18 cellular contexts compared by ENCODE assay signal in genomic region chr15:64949383-64950141, GRCh38. TPM values are rescaled to one million over a fixed set of nuclear protein-coding genes. Genes with fewer than 3 reads are reported as not detected.
DNase-seq lines count a peak whose midpoint lies in the region; ATAC-seq and TF ChIP-seq lines count a peak whose summit lies in the region.
"Had no signal": no experiment of that assay in that cellular context is flagged by ENCODE, and none has a peak within 500 bp of the region (broad histone marks: within the 10 kb centered on the region; RNA-seq: fewer than 3 reads in every experiment).

No MANE protein-coding gene starts in this region.

- no peak overlapping the region for H3K27ac ChIP-seq in left lung
- H3K27ac ChIP-seq: transverse colon had no signal

- peak; percentile 65 for DNase-seq in ELF-1 (ENCODE audit: low read depth, low spot score)
- DNase-seq in left lung, result no peak
- DNase-seq in stimulated activated effector memory CD8-positive, alpha-beta T cell treated with anti-CD3 and anti-CD28 coated beads, Interleukin-12 subunit alpha, Interleukin-12 subunit beta, amount 100 ng/mL, for 72 hours (ENCODE audit: low spot score in 2 of 2), result peak in 1 of 2 donors; percentile 43
- no peak for DNase-seq in stimulated activated CD8-positive, alpha-beta memory T cell treated with anti-CD3 and anti-CD28 coated beads, Interleukin-4, amount 100 ng/mL, for 48 hours
- DNase-seq in NCI-H1930 (lab: John Stamatoyannopoulos, UW), result no peak
- DNase-seq in NCI-H226, result no peak
- DNase-seq: activated CD4-positive, alpha-beta T cell treated with anti-CD3 and anti-CD28 coated beads, Interleukin-2, amount 10 ng/mL, durations not matched to agents 7 days and 5 days; activated CD8-positive, alpha-beta memory T cell treated with anti-CD3 and anti-CD28 coated beads, Interleukin-2, amount 50 U/mL, for 48 hours; activated naive CD4-positive, alpha-beta T cell treated with Interleukin-2 at 50 U/mL for 16 hours; AML-193; anterior cingulate cortex; GOT3; NCI-H446 treated with DMSO at 0.1 percent for 48 hours; nucleus accumbens; retina; transverse colon had no signal

- intact Hi-C loops in left lung (cut with DNase I), result no loop called here

- H3K27ac Mint-ChIP-seq in IgD-negative memory B cell, result peak overlapping the region; percentile 30 to 95 (median 41)
- peak overlapping the region; percentile 50 for H3K27ac Mint-ChIP-seq in stimulated activated effector memory CD8-positive, alpha-beta T cell treated with anti-CD3 and anti-CD28 coated beads, Interleukin-12 subunit alpha, Interleukin-12 subunit beta, amount 100 ng/mL, for 72 hours
- H3K27ac Mint-ChIP-seq: activated CD4-positive, alpha-beta T cell treated with anti-CD3 and anti-CD28 coated beads, Interleukin-2, amount 10 ng/mL, durations not matched to agents 7 days and 5 days had no signal

- H3K9me3 ChIP-seq in left lung, result peaks cover 0 to 5% of the 10 kb centered on the region in 2 donors
- H3K9me3 ChIP-seq: transverse colon had no signal

- no peaks in the 10 kb centered on the region for H3K4me1 ChIP-seq in left lung
- H3K4me1 ChIP-seq: transverse colon had no signal

- no peaks in the 10 kb centered on the region for H3K36me3 Mint-ChIP-seq in IgD-negative memory B cell
- H3K36me3 Mint-ChIP-seq in stimulated activated effector memory CD8-positive, alpha-beta T cell treated with anti-CD3 and anti-CD28 coated beads, Interleukin-12 subunit alpha, Interleukin-12 subunit beta, amount 100 ng/mL, for 72 hours, result peaks cover 18% of the 10 kb centered on the region

- no peak overlapping the region for H3K4me3 Mint-ChIP-seq in IgD-negative memory B cell
- H3K4me3 Mint-ChIP-seq in stimulated activated effector memory CD8-positive, alpha-beta T cell treated with anti-CD3 and anti-CD28 coated beads, Interleukin-12 subunit alpha, Interleukin-12 subunit beta, amount 100 ng/mL, for 72 hours, result no peak overlapping the region
- H3K4me3 Mint-ChIP-seq: activated CD4-positive, alpha-beta T cell treated with anti-CD3 and anti-CD28 coated beads, Interleukin-2, amount 10 ng/mL, durations not matched to agents 7 days and 5 days had no signal

- TF ChIP-seq CTCF in left lung (IDR thresholded peaks at IDR 0.05), result no peak

- H3K4me3 ChIP-seq in left lung, result no peak overlapping the region
- H3K4me3 ChIP-seq: transverse colon had no signal

- peaks cover 0 to 8% of the 10 kb centered on the region in 2 donors for H3K36me3 ChIP-seq in left lung
- H3K36me3 ChIP-seq: transverse colon had no signal

- H3K4me1 Mint-ChIP-seq in IgD-negative memory B cell, result peaks cover 11 to 26% (median 19%) of the 10 kb centered on the region in 3 donors
- H3K4me1 Mint-ChIP-seq in stimulated activated effector memory CD8-positive, alpha-beta T cell treated with anti-CD3 and anti-CD28 coated beads, Interleukin-12 subunit alpha, Interleukin-12 subunit beta, amount 100 ng/mL, for 72 hours, result peaks cover 34% of the 10 kb centered on the region

- no peaks in the 10 kb centered on the region for H3K27me3 Mint-ChIP-seq in IgD-negative memory B cell
- H3K27me3 Mint-ChIP-seq: activated CD4-positive, alpha-beta T cell treated with anti-CD3 and anti-CD28 coated beads, Interleukin-2, amount 10 ng/mL, durations not matched to agents 7 days and 5 days had no signal

- no peaks in the 10 kb centered on the region for H3K27me3 ChIP-seq in left lung
- H3K27me3 ChIP-seq: transverse colon had no signal

- ATAC-seq in left lung, result peak; percentile 40
- peak; percentile 34 for ATAC-seq in stimulated activated effector memory CD8-positive, alpha-beta T cell treated with anti-CD3 and anti-CD28 coated beads, Interleukin-12 subunit alpha, Interleukin-12 subunit beta, amount 100 ng/mL, for 72 hours
- no peak for ATAC-seq in GM21515 (IDR thresholded peaks at IDR 0.05; ENCODE audit: unreplicated experiment)

- peaks cover 0 to 1% (median 0%) of the 10 kb centered on the region in 3 donors for H3K9me3 Mint-ChIP-seq in IgD-negative memory B cell
- H3K9me3 Mint-ChIP-seq in stimulated activated effector memory CD8-positive, alpha-beta T cell treated with anti-CD3 and anti-CD28 coated beads, Interleukin-12 subunit alpha, Interleukin-12 subunit beta, amount 100 ng/mL, for 72 hours, result no peaks in the 10 kb centered on the region
- H3K9me3 Mint-ChIP-seq: activated CD4-positive, alpha-beta T cell treated with anti-CD3 and anti-CD28 coated beads, Interleukin-2, amount 10 ng/mL, durations not matched to agents 7 days and 5 days had no signal

RNA-seq across cellular contexts. Expression of gene ANKDD1A, which starts 37.9 kb away (rescaled TPM):
- 3.4 TPM for polyA plus RNA-seq in IgD-negative memory B cell
- total RNA-seq in left lung, result 1 to 10 TPM; 3.4 to 6.3 TPM

RNA-seq across cellular contexts. Expression of gene SPG21, which starts 40.2 kb away (rescaled TPM):
- 137 TPM for polyA plus RNA-seq in IgD-negative memory B cell
- 100 to 1,000 TPM in 1 of 2 donors, 10 to 100 TPM in 1; 93.9 to 123 TPM for total RNA-seq in left lung
